7 cellular contexts compared by ENCODE assay signal in the genomic region with DNA sequence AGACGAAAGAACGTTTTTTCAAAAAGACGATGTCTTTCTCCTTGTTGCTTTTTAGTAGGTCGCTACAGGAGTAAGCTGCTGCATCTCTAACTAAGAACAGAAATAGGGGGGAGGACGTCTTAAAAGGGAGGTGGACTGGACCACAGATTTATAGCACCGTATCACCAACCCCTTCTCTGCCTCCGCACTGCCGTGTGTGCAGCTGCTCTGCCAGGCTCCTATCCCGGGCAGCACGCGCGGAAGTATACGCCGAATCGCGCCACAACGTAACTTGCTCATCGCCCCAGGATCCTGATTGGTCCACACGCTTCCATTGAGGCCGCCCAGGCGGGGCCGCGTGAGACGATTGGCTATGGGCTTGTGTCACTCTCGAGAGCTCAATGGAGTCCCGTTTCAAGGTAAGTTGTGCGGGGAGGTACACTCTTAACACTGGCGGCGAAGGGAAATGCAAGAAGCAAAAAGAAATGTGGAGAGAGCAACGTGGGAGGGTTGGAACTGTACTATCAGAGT. TPM values are rescaled to one million over a fixed set of nuclear protein-coding genes. Genes with fewer than 3 reads are reported as not detected.
A peak's percentile ranks its signal among the peaks of the same experiment; 100 is the strongest.
DNase-seq lines count a peak whose midpoint lies in the region; ATAC-seq and TF ChIP-seq lines count a peak whose summit lies in the region.

TSS of gene ELAVL2 (minus strand) at position 121 of the 510 bp plus-strand sequence. CDS start 64,006 bp downstream, outside the sequence.

- H3K36me3 ChIP-seq in HEK293 (ENCODE audit: control insufficient read depth in 2 of 2, insufficient read depth in 1 of 2, low read length in 2 of 2), result no peaks in the 10 kb centered on the region

- CTCF ChIA-PET in HEK293 (lab: Yijun Ruan, JAX), result interaction anchor here (0.6 to 1.3 kb wide), 6 partner anchors 11 to 941 kb away, joined by 3 to 4 read pairs (median 3); no protein-coding TSS in a partner anchor

- no peaks in the 10 kb centered on the region for H3K4me1 ChIP-seq in HEK293 (ENCODE audit: control insufficient read depth, insufficient read depth, low read length)

- POLR2A ChIA-PET in HEK293 (lab: Yijun Ruan, JAX), result interaction anchor here (0.8 to 1.8 kb wide), 5 partner anchors 11 to 94 kb away, joined by 3 to 6 read pairs (median 5); no protein-coding TSS in a partner anchor

- H3K9me3 ChIP-seq in HEK293 (ENCODE audit: control insufficient read depth, insufficient read depth, low read depth, low read length), result no peaks in the 10 kb centered on the region

- no peak for ATAC-seq in HG03342 (IDR thresholded peaks at IDR 0.05; ENCODE audit: unreplicated experiment)
- no peak for ATAC-seq in HG03469 (IDR thresholded peaks at IDR 0.05; ENCODE audit: unreplicated experiment)

- DNase-seq in RPMI7951 (ENCODE audit: low read depth) (peak; percentile 98), cardiac fibroblast (ENCODE audit: low read depth in 2 of 2) (peak; percentile 83 to 87), iPS DF 4.7 (ENCODE audit: extremely low read depth, low spot score) (peak; percentile 98), renal cortical epithelial cell (ENCODE audit: low read depth) (peak; percentile 79)

- H3K4me3 ChIP-seq in HEK293 (ENCODE audit: low read depth, low read length), result peak within 1 kb of the TSS; percentile 50
- H3K4me3 ChIP-seq in cardiac fibroblast (replicated peaks in 1 of 2; ENCODE audit: low read depth in 2 of 2, low read length in 2 of 2), result peak within 1 kb of the TSS; percentile 24 to 38

- TF ChIP-seq CTCF in HEK293 (tag by site-specific recombination; IDR thresholded peaks at IDR 0.05) (peak; percentile 49; the same call in 1 of the 2 replicates), cardiac fibroblast (IDR thresholded peaks at IDR 0.05; ENCODE audit: low read depth, low read length) (no peak)

- peak within 1 kb of the TSS; percentile 52; the same call in 1 of the 2 replicates for H3K27ac ChIP-seq in HEK293 (ENCODE audit: extremely low read depth, low read depth, low read length)

TF ChIP-seq in HEK293, 187 proteins besides CTCF, POLR2A, EP300 and RAD21 (continues in another document):
- TF ChIP-seq ZNF837 (tag by site-specific recombination; IDR thresholded peaks at IDR 0.05), result no peak
- TF ChIP-seq, protein P1, sequence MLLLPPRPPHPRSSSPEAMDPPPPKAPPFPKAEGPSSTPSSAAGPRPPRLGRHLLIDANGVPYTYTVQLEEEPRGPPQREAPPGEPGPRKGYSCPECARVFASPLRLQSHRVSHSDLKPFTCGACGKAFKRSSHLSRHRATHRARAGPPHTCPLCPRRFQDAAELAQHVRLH (tag by site-specific recombination; IDR thresholded peaks at IDR 0.05), result peak; percentile 81; the same call in 1 of the 2 replicates
- peak; percentile 91 for TF ChIP-seq ZNF501 (tag by site-specific recombination; IDR thresholded peaks at IDR 0.05)
- TF ChIP-seq, protein P2, sequence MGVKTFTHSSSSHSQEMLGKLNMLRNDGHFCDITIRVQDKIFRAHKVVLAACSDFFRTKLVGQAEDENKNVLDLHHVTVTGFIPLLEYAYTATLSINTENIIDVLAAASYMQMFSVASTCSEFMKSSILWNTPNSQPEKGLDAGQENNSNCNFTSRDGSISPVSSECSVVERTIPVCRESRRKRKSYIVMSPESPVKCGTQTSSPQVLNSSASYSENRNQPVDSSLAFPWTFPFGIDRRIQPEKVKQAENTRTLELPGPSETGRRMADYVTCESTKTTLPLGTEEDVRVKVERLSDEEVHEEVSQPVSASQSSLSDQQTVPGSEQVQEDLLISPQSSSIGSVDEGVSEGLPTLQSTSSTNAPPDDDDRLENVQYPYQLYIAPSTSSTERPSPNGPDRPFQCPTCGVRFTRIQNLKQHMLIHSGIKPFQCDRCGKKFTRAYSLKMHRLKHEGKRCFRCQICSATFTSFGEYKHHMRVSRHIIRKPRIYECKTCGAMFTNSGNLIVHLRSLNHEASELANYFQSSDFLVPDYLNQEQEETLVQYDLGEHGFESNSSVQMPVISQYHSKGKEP (tag by site-specific recombination; IDR thresholded peaks at IDR 0.05), result peak; percentile 48; the same call in 1 of the 2 replicates
- TF ChIP-seq ZFP69B (tag by site-specific recombination; IDR thresholded peaks at IDR 0.05), result peak; percentile 94
- TF ChIP-seq ZFP37 (tag by site-specific recombination; IDR thresholded peaks at IDR 0.05), result peak; percentile 61; the same call in 1 of the 2 replicates
- peak; percentile 74 for TF ChIP-seq YY1 (tag by site-specific recombination; IDR thresholded peaks at IDR 0.05)
- peak; percentile 50 for TF ChIP-seq ZBTB26 (tag by site-specific recombination; optimal IDR thresholded peaks at IDR 0.05)
- TF ChIP-seq KLF1 (tag by site-specific recombination; IDR thresholded peaks at IDR 0.05), result peak; percentile 48; the same call in 1 of the 2 replicates
- TF ChIP-seq ELK4 (IDR thresholded peaks at IDR 0.05; ENCODE audit: borderline replicate concordance, low read depth, low read length), result no peak
- TF ChIP-seq ZNF184 (tag by site-specific recombination; IDR thresholded peaks at IDR 0.05), result no peak
- no peak for TF ChIP-seq ZNF624 (tag by site-specific recombination; IDR thresholded peaks at IDR 0.05)
- no peak for TF ChIP-seq ZNF560 (tag by site-specific recombination; IDR thresholded peaks at IDR 0.05; ENCODE audit: borderline replicate concordance)
- no peak for TF ChIP-seq ZNF112 (tag by site-specific recombination; IDR thresholded peaks at IDR 0.05)
- TF ChIP-seq ZNF37A (tag by site-specific recombination; IDR thresholded peaks at IDR 0.05), result no peak
- no peak for TF ChIP-seq RBAK (tag by site-specific recombination; IDR thresholded peaks at IDR 0.05)
- TF ChIP-seq, protein P3, sequence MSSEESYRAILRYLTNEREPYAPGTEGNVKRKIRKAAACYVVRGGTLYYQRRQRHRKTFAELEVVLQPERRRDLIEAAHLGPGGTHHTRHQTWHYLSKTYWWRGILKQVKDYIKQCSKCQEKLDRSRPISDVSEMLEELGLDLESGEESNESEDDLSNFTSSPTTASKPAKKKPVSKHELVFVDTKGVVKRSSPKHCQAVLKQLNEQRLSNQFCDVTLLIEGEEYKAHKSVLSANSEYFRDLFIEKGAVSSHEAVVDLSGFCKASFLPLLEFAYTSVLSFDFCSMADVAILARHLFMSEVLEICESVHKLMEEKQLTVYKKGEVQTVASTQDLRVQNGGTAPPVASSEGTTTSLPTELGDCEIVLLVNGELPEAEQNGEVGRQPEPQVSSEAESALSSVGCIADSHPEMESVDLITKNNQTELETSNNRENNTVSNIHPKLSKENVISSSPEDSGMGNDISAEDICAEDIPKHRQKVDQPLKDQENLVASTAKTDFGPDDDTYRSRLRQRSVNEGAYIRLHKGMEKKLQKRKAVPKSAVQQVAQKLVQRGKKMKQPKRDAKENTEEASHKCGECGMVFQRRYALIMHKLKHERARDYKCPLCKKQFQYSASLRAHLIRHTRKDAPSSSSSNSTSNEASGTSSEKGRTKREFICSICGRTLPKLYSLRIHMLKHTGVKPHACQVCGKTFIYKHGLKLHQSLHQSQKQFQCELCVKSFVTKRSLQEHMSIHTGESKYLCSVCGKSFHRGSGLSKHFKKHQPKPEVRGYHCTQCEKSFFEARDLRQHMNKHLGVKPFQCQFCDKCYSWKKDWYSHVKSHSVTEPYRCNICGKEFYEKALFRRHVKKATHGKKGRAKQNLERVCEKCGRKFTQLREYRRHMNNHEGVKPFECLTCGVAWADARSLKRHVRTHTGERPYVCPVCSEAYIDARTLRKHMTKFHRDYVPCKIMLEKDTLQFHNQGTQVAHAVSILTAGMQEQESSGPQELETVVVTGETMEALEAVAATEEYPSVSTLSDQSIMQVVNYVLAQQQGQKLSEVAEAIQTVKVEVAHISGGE (tag by site-specific recombination; conservative IDR thresholded peaks at IDR 0.05; ENCODE audit: low read depth), result peak; percentile 54
- TF ChIP-seq KLF16 (tag by site-specific recombination; IDR thresholded peaks at IDR 0.05), result peak; percentile 90
- TF ChIP-seq MZF1 (tag by site-specific recombination; IDR thresholded peaks at IDR 0.05; ENCODE audit: borderline replicate concordance), result no peak
- no peak for TF ChIP-seq ZNF214 (tag by site-specific recombination; IDR thresholded peaks at IDR 0.05; ENCODE audit: borderline replicate concordance)
- TF ChIP-seq ZSCAN16 (tag by site-specific recombination; IDR thresholded peaks at IDR 0.05), result no peak
- TF ChIP-seq OVOL3 (tag by site-specific recombination; IDR thresholded peaks at IDR 0.05), result peak; percentile 36; the same call in 1 of the 2 replicates
- peak; percentile 94; the same call in 1 of the 2 replicates for TF ChIP-seq HOXC10 (CRISPR knock-in tag; IDR thresholded peaks at IDR 0.05)
- TF ChIP-seq ZNF544 (tag by site-specific recombination; IDR thresholded peaks at IDR 0.05), result no peak

RNA-seq across cellular contexts. Expression of gene ELAVL2, which starts in this region (rescaled TPM):
- total RNA-seq in RPMI7951 (2014; rRNA removed; shearing (Covaris generic)), result 0.98 and 1.1 TPM in 2 replicates
- total RNA-seq in renal cortical epithelial cell, result 0.15 and 1.2 TPM in 2 replicates
